15 cellular contexts compared by ENCODE assay signal in the genomic region with DNA sequence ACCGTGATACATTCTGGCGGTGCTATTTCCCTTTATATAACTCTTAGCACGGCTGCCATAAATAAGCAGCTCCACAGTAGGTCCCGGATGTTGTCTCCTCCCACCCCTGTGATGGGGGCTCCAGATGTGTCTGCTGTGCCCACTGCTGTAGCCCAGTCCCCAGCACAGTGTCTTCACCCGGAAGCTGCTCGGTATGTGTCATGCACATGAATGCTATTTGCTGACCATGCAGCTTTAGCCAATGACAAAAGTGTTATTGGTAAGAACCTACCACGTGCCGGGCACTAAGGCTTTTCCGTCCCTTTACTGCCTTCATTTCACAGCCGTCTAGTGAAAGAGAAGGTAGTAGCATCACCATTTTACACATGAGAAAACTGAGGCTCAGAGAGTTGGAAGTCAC. TPM values are rescaled to one million over a fixed set of nuclear protein-coding genes. Genes with fewer than 3 reads are reported as not detected.
"Had no signal": no experiment of that assay in that cellular context is flagged by ENCODE, and none has a peak within 500 bp of the region (broad histone marks: within the 10 kb centered on the region; RNA-seq: fewer than 3 reads in every experiment).

No MANE protein-coding gene starts in this region.

- H3K27ac Mint-ChIP-seq: brain; endodermal cell; natural killer cell treated with Interleukin-12 subunit alpha and Interleukin-12 subunit beta and Interleukin-15 and Interleukin-18, amount 100 ng/mL, for 72 hours had no signal

- DNase-seq: activated CD4-positive, CD25-positive, alpha-beta regulatory T cell; activated naive CD4-positive, alpha-beta T cell; amniotic stem cell; cerebellar nuclear complex; dermis blood vessel endothelial cell; endodermal cell; occipital lobe; stimulated activated CD4-positive, alpha-beta T cell treated with anti-CD3 and anti-CD28 coated beads, Interleukin-12 subunit alpha, Interleukin-12 subunit beta, amount 100 ng/mL, for 4 hours; stimulated activated naive CD4-positive, alpha-beta T cell; T-helper 2 cell; testis; uterus had no signal

- H3K27me3 ChIP-seq: testis, uterus had no signal

- H3K9me3 ChIP-seq: testis, uterus had no signal

- H3K36me3 ChIP-seq: uterus had no signal

- H3K4me1 ChIP-seq: testis, uterus had no signal

- H3K4me1 Mint-ChIP-seq: endodermal cell had no signal

- ATAC-seq: natural killer cell treated with Interleukin-12 subunit alpha and Interleukin-12 subunit beta and Interleukin-15 and Interleukin-18, amount 100 ng/mL, for 72 hours had no signal

- H3K9me3 Mint-ChIP-seq: brain; endodermal cell; natural killer cell treated with Interleukin-12 subunit alpha and Interleukin-12 subunit beta and Interleukin-15 and Interleukin-18, amount 100 ng/mL, for 72 hours had no signal

- H3K27ac ChIP-seq: testis, uterus had no signal

- H3K36me3 Mint-ChIP-seq: natural killer cell treated with Interleukin-12 subunit alpha and Interleukin-12 subunit beta and Interleukin-15 and Interleukin-18, amount 100 ng/mL, for 72 hours had no signal

- H3K4me3 ChIP-seq: testis, uterus had no signal

- H3K4me3 Mint-ChIP-seq: brain; endodermal cell; natural killer cell treated with Interleukin-12 subunit alpha and Interleukin-12 subunit beta and Interleukin-15 and Interleukin-18, amount 100 ng/mL, for 72 hours had no signal

RNA-seq across cellular contexts. Expression of gene HRH2, which starts 20.2 kb away (rescaled TPM):
- total RNA-seq: dermis blood vessel endothelial cell, lung microvascular endothelial cell had no signal
